23 cellular contexts compared by ENCODE assay signal in the genomic region with DNA sequence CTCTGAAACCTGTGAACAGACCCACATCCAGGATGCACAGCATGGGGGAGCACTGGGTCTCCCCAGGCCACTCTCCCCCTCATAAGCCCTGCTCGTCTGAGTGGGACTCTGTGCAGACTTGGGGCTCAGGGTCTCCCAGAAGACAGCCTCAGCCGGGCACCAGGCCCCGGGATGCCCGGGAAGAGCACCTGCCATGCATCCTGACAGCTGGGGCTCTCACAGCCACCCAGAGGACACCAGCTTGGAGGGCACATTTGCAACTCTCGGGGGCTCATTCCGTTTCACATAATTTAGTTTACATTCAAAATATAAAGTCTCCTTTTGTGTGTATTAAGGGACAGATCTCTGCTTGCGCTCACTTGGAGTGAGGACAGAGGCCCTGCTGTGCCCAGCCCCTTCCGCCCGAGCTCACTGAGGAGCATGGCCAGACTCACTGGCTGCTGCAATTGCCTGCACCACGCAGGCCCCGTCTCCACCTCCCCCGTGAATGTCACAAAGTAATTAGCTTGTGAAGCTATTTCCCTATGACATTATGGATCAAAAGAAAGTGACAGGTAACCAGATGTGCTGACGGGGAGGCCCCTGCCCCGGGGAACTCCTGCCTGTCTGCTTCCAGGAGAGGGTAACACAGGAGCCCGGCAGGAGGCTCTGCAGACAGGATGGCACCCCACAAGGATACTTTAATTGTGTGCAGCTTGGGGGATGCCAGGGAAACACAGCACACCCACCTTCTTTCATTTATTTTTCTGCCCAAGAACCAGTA.
"Had no signal": no experiment of that assay in that cellular context is flagged by ENCODE, and none has a peak within 500 bp of the region (broad histone marks: within the 10 kb centered on the region; RNA-seq: fewer than 3 reads in every experiment).

No MANE protein-coding gene starts in this region.

- DNase-seq: activated CD4-positive, alpha-beta T cell treated with anti-CD3 and anti-CD28 coated beads, Interleukin-2, amount 10 ng/mL, durations not matched to agents 24 days and 14 days; activated CD8-positive, alpha-beta memory T cell treated with anti-CD3 and anti-CD28 coated beads, Interleukin-2, amount 50 U/mL, for 4 hours; activated CD8-positive, alpha-beta T cell treated with anti-CD3 and anti-CD28 coated beads, Interleukin-2, amount 10 ng/mL, durations not matched to agents 7 days and 5 days; activated naive CD8-positive, alpha-beta T cell treated with anti-CD3 and anti-CD28 coated beads for 36 hours; activated T-cell treated with anti-CD3 and anti-CD28 coated beads, Interleukin-2, amount 50 U/mL, for 4 hours; central memory CD4-positive, alpha-beta T cell; colonic mucosa; endodermal cell; foreskin keratinocyte; hippocampal formation; islet precursor cell; mammary epithelial cell; ovary; stimulated activated CD4-positive, alpha-beta T cell treated with anti-CD3 and anti-CD28 coated beads, Interleukin-12 subunit alpha, Interleukin-12 subunit beta, amount 100 ng/mL, for 4 hours; stimulated activated CD4-positive, alpha-beta T cell treated with anti-CD3 and anti-CD28 coated beads, Interleukin-1b, Interleukin-23, amount 100 ng/mL, for 48 hours; stimulated activated CD8-positive, alpha-beta memory T cell treated with anti-CD3 and anti-CD28 coated beads, Interleukin-4, amount 100 ng/mL, for 48 hours; stimulated activated naive CD4-positive, alpha-beta T cell; T-helper 1 cell; T-helper 9 cell; thyroid gland had no signal

- H3K27ac ChIP-seq: body of pancreas, colonic mucosa, epithelial cell of prostate, foreskin keratinocyte, ovary, thyroid gland had no signal

- H3K4me3 ChIP-seq: body of pancreas, colonic mucosa, ovary, thyroid gland had no signal

- H3K27me3 ChIP-seq: body of pancreas, colonic mucosa, foreskin keratinocyte, ovary, thyroid gland had no signal

- H3K36me3 ChIP-seq: colonic mucosa, ovary, thyroid gland had no signal

- ATAC-seq: activated CD8-positive, alpha-beta T cell treated with anti-CD3 and anti-CD28 coated beads, Interleukin-2, amount 10 ng/mL, durations not matched to agents 7 days and 5 days; activated T-cell treated with anti-CD3 and anti-CD28 coated beads, Interleukin-2, amount 50 U/mL, for 4 hours; body of pancreas; foreskin keratinocyte; left lobe of liver had no signal

- H3K4me1 ChIP-seq: body of pancreas, colonic mucosa, foreskin keratinocyte, thyroid gland had no signal

- H3K9me3 ChIP-seq: colonic mucosa, thyroid gland had no signal
